In the genomic region with DNA sequence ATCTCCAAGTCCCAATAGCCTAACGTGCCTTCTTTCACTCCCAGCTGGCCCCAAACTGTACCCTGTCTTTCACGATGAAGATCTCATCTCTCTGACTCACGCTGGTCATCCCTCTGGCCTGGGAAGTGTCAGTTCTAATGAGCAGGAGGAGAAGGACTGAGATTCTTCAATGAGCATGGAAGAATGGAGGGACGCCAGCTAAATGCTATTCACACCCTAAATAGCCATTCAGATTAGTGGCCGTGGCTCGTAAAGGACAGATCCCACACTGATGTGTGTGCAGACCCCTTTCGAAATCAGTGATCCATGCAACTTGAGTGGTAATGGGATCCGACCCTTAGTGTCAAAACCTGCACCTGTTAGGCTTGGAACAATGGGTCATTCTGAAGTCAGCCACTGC, we compare ENCODE assay signal across 32 cellular contexts.
DNase-seq lines count a peak whose midpoint lies in the region; ATAC-seq lines count a peak whose summit lies in the region.
"Had no signal": no experiment of that assay in that cellular context is flagged by ENCODE, and none has a peak within 500 bp of the region (broad histone marks: within the 10 kb centered on the region; RNA-seq: fewer than 3 reads in every experiment).

No MANE protein-coding gene starts in this region.

- H3K27me3 ChIP-seq in SJCRH30: no peaks in the 10 kb centered on the region

- ATAC-seq in GM19463 (IDR thresholded peaks at IDR 0.05; ENCODE audit: unreplicated experiment): no peak
- ATAC-seq: effector memory CD8-positive, alpha-beta T cell; left ventricle myocardium superior; PC-3; stimulated activated naive B cell treated with anti-CD40 and anti-IgM and Interleukin-4, amounts not matched to agents 10 μg/mL and 1 μg/mL and 100 μg/mL, for 72 hours had no signal

- DNase-seq in NCI-H1105 (lab: John Stamatoyannopoulos, UW) (peak; percentile 6), NCI-H2196 (lab: John Stamatoyannopoulos, UW; ENCODE audit: unreplicated experiment) (peak; percentile 57), SJCRH30 (peak; percentile 67 to 87), retina (peak; percentile 84), RKO (ENCODE audit: low spot score) (no peak)
- DNase-seq in activated CD4-positive, alpha-beta T cell treated with anti-CD3 and anti-CD28 coated beads, Interleukin-2, amount 50 U/mL, for 4 hours: no peak
- DNase-seq: activated CD4-positive, alpha-beta memory T cell treated with anti-CD3 and anti-CD28 coated beads, Interleukin-2, amount 10 ng/mL, durations not matched to agents 7 days and 5 days; activated CD4-positive, CD25-positive, alpha-beta regulatory T cell treated with anti-CD3 and anti-CD28 coated beads, Interleukin-2, amount 50 U/mL, for 72 hours; activated CD8-positive, alpha-beta memory T cell treated with anti-CD3 and anti-CD28 coated beads, Interleukin-2, amount 50 U/mL, for 4 hours; activated naive CD4-positive, alpha-beta T cell treated with anti-CD3 and anti-CD28 coated beads for 36 hours; C1 segment of cervical spinal cord; Caco-2; caudate nucleus; cortex of kidney; DMS79; effector memory CD8-positive, alpha-beta T cell; GF-D8; head of caudate nucleus; KG1; left ventricle myocardium superior; NCI-H1436 treated with DMSO at 0.1 percent for 48 hours; NCI-H345; NK-92 treated with Interleukin-12 subunit alpha and Interleukin-12 subunit beta, amount 100 ng/mL, for 24 hours; nucleus accumbens; PC-3; stimulated activated naive B cell treated with anti-CD40 and anti-IgM and Interleukin-4, amounts not matched to agents 10 μg/mL and 1 μg/mL and 100 μg/mL, for 72 hours; substantia nigra; T-helper 2 cell had no signal

- peak overlapping the region; percentile 32; the same call in 1 of the 2 replicates for H3K27ac ChIP-seq in SJCRH30
- H3K27ac ChIP-seq: HL-60, prostate gland had no signal

- H3K4me3 ChIP-seq in SJCRH30: no peak overlapping the region
- H3K4me3 ChIP-seq: HAP-1, prostate gland had no signal

- H3K36me3 ChIP-seq in SJCRH30: no peaks in the 10 kb centered on the region
- H3K36me3 ChIP-seq: HAP-1, prostate gland had no signal

- no peaks in the 10 kb centered on the region for H3K9me3 ChIP-seq in SJCRH30 (replicated peaks)
- H3K9me3 ChIP-seq: Caco-2, HAP-1, prostate gland had no signal

- H3K4me1 ChIP-seq in SJCRH30: peaks cover 14% of the 10 kb centered on the region
- H3K4me1 ChIP-seq: HAP-1, prostate gland had no signal

Comparison
In these comparisons a context has a peak if more than half of its experiments do, and no peak if none do; other contexts are left out.
1. DNase-seq: peak in NCI-H1105 (single experiment), NCI-H2196 (single experiment), SJCRH30 (2 of 2) and retina (single experiment); none in activated CD4-positive, alpha-beta T cell treated with anti-CD3 and anti-CD28 coated beads, Interleukin-2, amount 50 U/mL, for 4 hours (0 of 2) and RKO (single experiment).